12 cellular contexts compared by ENCODE assay signal in genomic region chr1:12514597-12514996, GRCh38.
A peak's percentile ranks its signal among the peaks of the same experiment; 100 is the strongest.
DNase-seq lines count a peak whose midpoint lies in the region; ATAC-seq and TF ChIP-seq lines count a peak whose summit lies in the region.
"Had no signal": no experiment of that assay in that cellular context is flagged by ENCODE, and none has a peak within 500 bp of the region (broad histone marks: within the 10 kb centered on the region; RNA-seq: fewer than 3 reads in every experiment).

No MANE protein-coding gene starts in this region.

- CTCF ChIA-PET in Panc1 (lab: Charles Lee) = no interaction called here

- H3K27ac ChIP-seq in Panc1 (ENCODE audit: low read length) = peak overlapping the region; percentile 41; the same call in 1 of the 2 replicates

- peak; percentile 11 for ATAC-seq in Right ventricle myocardium inferior
- no peak for ATAC-seq in left cardiac atrium
- no peak for ATAC-seq in Panc1
- ATAC-seq in activated naive CD8-positive, alpha-beta T cell treated with anti-CD3 and anti-CD28 coated beads, Interleukin-2, amount 50 U/mL, for 24 hours = no peak
- ATAC-seq in natural killer cell treated with Interleukin-12 subunit alpha and Interleukin-12 subunit beta and Interleukin-15 and Interleukin-18, amount 100 ng/mL, for 72 hours = no peak
- ATAC-seq in GM21825 (IDR thresholded peaks at IDR 0.05; ENCODE audit: unreplicated experiment) = no peak

- DNase-seq in Right ventricle myocardium inferior (ENCODE audit: missing footprints) = no peak
- no peak for DNase-seq in left cardiac atrium
- no peak for DNase-seq in Panc1 (ENCODE audit: low read depth, low spot score)
- no peak for DNase-seq in activated naive CD8-positive, alpha-beta T cell treated with anti-CD3 and anti-CD28 coated beads, Interleukin-2, amount 50 U/mL, for 24 hours
- no peak for DNase-seq in natural killer cell treated with Interleukin-12 subunit alpha and Interleukin-12 subunit beta and Interleukin-15 and Interleukin-18, amount 100 ng/mL, for 72 hours (ENCODE audit: low spot score)
- DNase-seq in RKO (ENCODE audit: low spot score) = no peak
- DNase-seq: EL, KBM-7, NCI-H1436, NCI-H2081, NCI-H510A treated with DMSO at 0.1 percent for 48 hours had no signal

- H3K27me3 Mint-ChIP-seq in activated naive CD8-positive, alpha-beta T cell treated with anti-CD3 and anti-CD28 coated beads, Interleukin-2, amount 50 U/mL, for 24 hours = peaks cover 2% of the 10 kb centered on the region
- H3K27me3 Mint-ChIP-seq in natural killer cell treated with Interleukin-12 subunit alpha and Interleukin-12 subunit beta and Interleukin-15 and Interleukin-18, amount 100 ng/mL, for 72 hours = no peaks in the 10 kb centered on the region

- no peaks in the 10 kb centered on the region for H3K27me3 ChIP-seq in Panc1 (ENCODE audit: control insufficient read depth, insufficient read depth, low read length)

- in situ Hi-C loops in Panc1 (cut with HindIII; ENCODE audit: low pct_unique_long_range_greater_than_20kb, low sequenced_read_pairs) = no loop called here

- no peak overlapping the region for H3K4me3 Mint-ChIP-seq in activated naive CD8-positive, alpha-beta T cell treated with anti-CD3 and anti-CD28 coated beads, Interleukin-2, amount 50 U/mL, for 24 hours
- H3K4me3 Mint-ChIP-seq in natural killer cell treated with Interleukin-12 subunit alpha and Interleukin-12 subunit beta and Interleukin-15 and Interleukin-18, amount 100 ng/mL, for 72 hours = no peak overlapping the region

- H3K9me3 ChIP-seq in Panc1 (ENCODE audit: control insufficient read depth, insufficient read depth, low read depth, low read length) = no peaks in the 10 kb centered on the region

- H3K36me3 ChIP-seq in Panc1 (ENCODE audit: control insufficient read depth, insufficient read depth, low read length) = no peaks in the 10 kb centered on the region

- H3K4me1 Mint-ChIP-seq in activated naive CD8-positive, alpha-beta T cell treated with anti-CD3 and anti-CD28 coated beads, Interleukin-2, amount 50 U/mL, for 24 hours = peaks cover 92% of the 10 kb centered on the region
- peaks cover 35 to 40% of the 10 kb centered on the region in 2 donors for H3K4me1 Mint-ChIP-seq in natural killer cell treated with Interleukin-12 subunit alpha and Interleukin-12 subunit beta and Interleukin-15 and Interleukin-18, amount 100 ng/mL, for 72 hours (ENCODE audit: low read depth in 2 of 2)

- BruUV-seq in Panc1 (replicated peaks; lab: Mats Ljungman, UMichigan) = no TSS peak

- H3K9me3 Mint-ChIP-seq in activated naive CD8-positive, alpha-beta T cell treated with anti-CD3 and anti-CD28 coated beads, Interleukin-2, amount 50 U/mL, for 24 hours = peaks cover 5% of the 10 kb centered on the region
- no peaks in the 10 kb centered on the region for H3K9me3 Mint-ChIP-seq in natural killer cell treated with Interleukin-12 subunit alpha and Interleukin-12 subunit beta and Interleukin-15 and Interleukin-18, amount 100 ng/mL, for 72 hours

- H3K4me1 ChIP-seq in Panc1 (ENCODE audit: control insufficient read depth, insufficient read depth, low read length) = peaks cover 9% of the 10 kb centered on the region

- no peak for TF ChIP-seq CTCF in Panc1 (IDR thresholded peaks at IDR 0.05)

- POLR2A ChIA-PET in Panc1 (lab: Charles Lee) = no interaction called here

- H3K4me3 ChIP-seq in Panc1 (ENCODE audit: low read depth in 2 of 2, low read length in 2 of 2) = no peak overlapping the region

- H3K27ac Mint-ChIP-seq in activated naive CD8-positive, alpha-beta T cell treated with anti-CD3 and anti-CD28 coated beads, Interleukin-2, amount 50 U/mL, for 24 hours = peak overlapping the region; percentile 53
- H3K27ac Mint-ChIP-seq in natural killer cell treated with Interleukin-12 subunit alpha and Interleukin-12 subunit beta and Interleukin-15 and Interleukin-18, amount 100 ng/mL, for 72 hours = peak overlapping the region; percentile 42 to 76

- intact Hi-C loops in Right ventricle myocardium inferior (cut with DNase I) (loop anchor here (5.0 kb wide), 1 partner anchor 38 kb away; no protein-coding TSS in a partner anchor), left cardiac atrium (cut with DNase I) (no loop called here), Panc1 (cut with micrococcal nuclease; ENCODE audit: unreplicated experiment) (no loop called here)

- H3K36me3 Mint-ChIP-seq in activated naive CD8-positive, alpha-beta T cell treated with anti-CD3 and anti-CD28 coated beads, Interleukin-2, amount 50 U/mL, for 24 hours (ENCODE audit: low read depth) = peaks cover 32% of the 10 kb centered on the region
- H3K36me3 Mint-ChIP-seq in natural killer cell treated with Interleukin-12 subunit alpha and Interleukin-12 subunit beta and Interleukin-15 and Interleukin-18, amount 100 ng/mL, for 72 hours = peaks cover 4% of the 10 kb centered on the region
